Comparison of ENCODE assay signal across 8 cellular contexts in the genomic region with DNA sequence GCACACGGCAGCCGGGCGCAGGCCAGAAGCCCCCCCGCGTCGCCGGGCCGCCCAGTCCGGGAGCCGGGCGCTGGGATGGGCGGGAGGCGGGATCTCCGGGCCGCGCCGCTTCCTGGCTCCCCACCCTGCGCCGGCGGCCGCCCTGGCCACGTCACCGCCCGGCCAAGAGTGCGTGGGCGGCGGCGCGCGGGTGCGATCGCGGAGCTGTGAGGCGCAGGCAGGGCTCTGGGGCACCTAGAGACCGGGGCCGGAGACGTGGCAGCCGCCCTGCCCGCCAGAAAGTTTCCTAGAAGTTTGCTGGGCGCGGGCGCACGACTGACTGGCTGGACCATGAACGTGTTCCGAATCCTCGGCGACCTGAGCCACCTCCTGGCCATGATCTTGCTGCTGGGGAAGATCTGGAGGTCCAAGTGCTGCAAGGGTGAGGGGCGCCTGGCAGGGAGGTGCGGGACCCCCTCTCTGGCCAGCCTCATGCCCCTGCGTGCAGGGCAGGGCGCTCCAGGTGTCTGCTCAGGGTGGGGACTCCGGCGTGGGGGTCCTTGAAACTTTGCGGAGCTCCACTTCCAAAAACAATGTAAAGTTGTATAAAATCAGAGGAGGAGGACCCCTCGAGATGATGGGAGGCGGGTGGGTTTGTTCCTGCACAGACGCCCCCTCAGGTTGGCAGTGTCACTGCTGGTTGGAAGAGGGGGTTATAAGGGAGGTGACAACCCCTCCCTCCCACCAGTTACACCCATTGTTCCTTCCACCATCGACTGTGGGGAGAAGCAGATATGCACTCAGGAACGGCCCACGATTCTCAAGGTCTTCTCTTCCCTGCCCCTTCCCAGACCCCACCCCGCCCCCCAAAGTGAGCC. TPM values are rescaled to one million over a fixed set of nuclear protein-coding genes. Genes with fewer than 3 reads are reported as not detected.
A peak's percentile ranks its signal among the peaks of the same experiment; 100 is the strongest.
DNase-seq lines count a peak whose midpoint lies in the region; ATAC-seq, FAIRE-seq and TF ChIP-seq lines count a peak whose summit lies in the region.

Gene KDELR3 (plus strand): TSS at position 193 of the 857 bp plus-strand sequence. CDS start 138 bp downstream, at position 331.

- H3K4me1 ChIP-seq in Peyer's patch (peaks cover 0 to 22% (median 3%) of the 10 kb centered on the region in 4 donors), left ventricle myocardium inferior (peaks cover 32% of the 10 kb centered on the region)

- intact Hi-C loops in left ventricle myocardium inferior (cut with micrococcal nuclease): no loop called here

- H3K36me3 ChIP-seq in Peyer's patch (no peaks in the 10 kb centered on the region), left ventricle myocardium inferior (no peaks in the 10 kb centered on the region)

- peak within 1 kb of the TSS in 2 of 4 donors; percentile 29 to 52 for H3K27ac ChIP-seq in Peyer's patch
- peak within 1 kb of the TSS; percentile 65 for H3K27ac ChIP-seq in left ventricle myocardium inferior (replicated peaks)

- H3K27me3 Mint-ChIP-seq in activated naive CD8-positive, alpha-beta T cell treated with anti-CD3 and anti-CD28 coated beads, Interleukin-2, amount 10 ng/mL, durations not matched to agents 7 days and 5 days: peaks cover 43% of the 10 kb centered on the region

- TF ChIP-seq CTCF in Peyer's patch (IDR thresholded peaks at IDR 0.05): peak in 1 of 6 experiments; percentile 17
- no peak for TF ChIP-seq CTCF in left ventricle myocardium inferior (IDR thresholded peaks at IDR 0.05; ENCODE audit: borderline replicate concordance)

- H3K4me3 ChIP-seq in Peyer's patch: peak within 1 kb of the TSS; percentile 36 to 66 (median 58)
- peak within 1 kb of the TSS; percentile 77 for H3K4me3 ChIP-seq in left ventricle myocardium inferior

- ATAC-seq in activated naive CD8-positive, alpha-beta T cell treated with anti-CD3 and anti-CD28 coated beads, Interleukin-2, amount 10 ng/mL, durations not matched to agents 7 days and 5 days (ENCODE audit: low read depth): peak; percentile 90
- ATAC-seq in HG03469 (IDR thresholded peaks at IDR 0.05; ENCODE audit: unreplicated experiment) (no peak), GM21529 (IDR thresholded peaks at IDR 0.05; ENCODE audit: unreplicated experiment) (no peak)

- H3K9me3 ChIP-seq in Peyer's patch (no peaks in the 10 kb centered on the region), left ventricle myocardium inferior (replicated peaks) (no peaks in the 10 kb centered on the region)

- TF ChIP-seq POLR2A in Peyer's patch (IDR thresholded peaks at IDR 0.05): peak; percentile 41 to 57

- no peaks in the 10 kb centered on the region for H3K36me3 Mint-ChIP-seq in activated naive CD8-positive, alpha-beta T cell treated with anti-CD3 and anti-CD28 coated beads, Interleukin-2, amount 10 ng/mL, durations not matched to agents 7 days and 5 days

- peak within 1 kb of the TSS; percentile 76 for H3K27ac Mint-ChIP-seq in activated naive CD8-positive, alpha-beta T cell treated with anti-CD3 and anti-CD28 coated beads, Interleukin-2, amount 10 ng/mL, durations not matched to agents 7 days and 5 days

- no peak for FAIRE-seq in GM18507 (lab: Jason Lieb, UNC)

- no peaks in the 10 kb centered on the region for H3K9me3 Mint-ChIP-seq in activated naive CD8-positive, alpha-beta T cell treated with anti-CD3 and anti-CD28 coated beads, Interleukin-2, amount 10 ng/mL, durations not matched to agents 7 days and 5 days

- H3K27me3 ChIP-seq in Peyer's patch (no peaks in the 10 kb centered on the region), left ventricle myocardium inferior (ENCODE audit: low read depth) (peaks cover under 1% of the 10 kb centered on the region)

- POLR2A ChIA-PET in activated naive CD8-positive, alpha-beta T cell treated with anti-CD3 and anti-CD28 coated beads, Interleukin-2, amount 10 ng/mL, durations not matched to agents 7 days and 5 days (lab: Charles Lee): interaction anchor here (0.6 to 1.4 kb wide), 2 partner anchors 14 to 50 kb away, joined by 3 read pairs; no protein-coding TSS in a partner anchor

- peak within 1 kb of the TSS; percentile 77 for H3K4me3 Mint-ChIP-seq in activated naive CD8-positive, alpha-beta T cell treated with anti-CD3 and anti-CD28 coated beads, Interleukin-2, amount 10 ng/mL, durations not matched to agents 7 days and 5 days

- DNase-seq in GM18507 (ENCODE audit: extremely low spot score, insufficient read length, low read depth) (peak; percentile 61), Peyer's patch (peak in 2 of 3 donors; percentile 78 to 83), left ventricle myocardium inferior (peak; percentile 72), retina (peak; percentile 52), COR-L47 (lab: John Stamatoyannopoulos, UW) (no peak)
- peak; percentile 77 for DNase-seq in activated naive CD8-positive, alpha-beta T cell treated with anti-CD3 and anti-CD28 coated beads, Interleukin-2, amount 10 ng/mL, durations not matched to agents 7 days and 5 days

- peaks cover 12% of the 10 kb centered on the region for H3K4me1 Mint-ChIP-seq in activated naive CD8-positive, alpha-beta T cell treated with anti-CD3 and anti-CD28 coated beads, Interleukin-2, amount 10 ng/mL, durations not matched to agents 7 days and 5 days

RNA-seq across cellular contexts. Expression of gene KDELR3, which starts in this region (rescaled TPM):
- total RNA-seq in Peyer's patch: 10 to 100 TPM in 3 of 4 donors, 1 to 10 TPM in 1; 2.5 to 20.0 (median 16.6) TPM
- 1 to 10 TPM in 1 of 2 experiments, under 1 TPM in 1; 0.91 to 1.4 TPM for total RNA-seq in activated naive CD8-positive, alpha-beta T cell treated with anti-CD3 and anti-CD28 coated beads, Interleukin-2, amount 10 ng/mL, durations not matched to agents 7 days and 5 days
- total RNA-seq in left ventricle myocardium inferior: 6.0 TPM
